ENCODE assay signal across 8 cellular contexts in genomic region chr17:43024407-43025289, GRCh38. TPM values are rescaled to one million over a fixed set of nuclear protein-coding genes. Genes with fewer than 3 reads are reported as not detected.
A peak's percentile ranks its signal among the peaks of the same experiment; 100 is the strongest.
DNase-seq lines count a peak whose midpoint lies in the region; TF ChIP-seq lines count a peak whose summit lies in the region.

TSS of gene RND2 (plus strand) at chr17:43025231. CDS start at chr17:43025348, 117 bp downstream.

- peaks cover 13% of the 10 kb centered on the region for H3K4me1 ChIP-seq in fibroblast of lung (ENCODE audit: control insufficient read depth, extremely low read depth, insufficient read depth, low read length)

- POLR2A ChIA-PET in GM10248 (lab: Yijun Ruan, JAX), result interaction anchor here (0.8 to 1.8 kb wide), 3 partner anchors 26 to 291 kb away, joined by 4 to 16 read pairs (median 10); partner anchors contain the start of genes BRCA1 and RPL27

- TF ChIP-seq CTCF in GM10248 (IDR thresholded peaks at IDR 0.05; ENCODE audit: control extremely low read depth, extremely low read depth, low read depth, missing control alignments) (peak; percentile 63), fibroblast of lung (conservative IDR thresholded peaks at IDR 0.05 in 1 of 2, IDR thresholded peaks at IDR 0.05 in 1 of 2; ENCODE audit: low read depth in 1 of 2, low read length in 2 of 2) (peak; percentile 81 to 92)

- H2AFZ ChIP-seq in fibroblast of lung (ENCODE audit: low read length), result peak within 1 kb of the TSS; percentile 91

- H4K20me1 ChIP-seq in fibroblast of lung (ENCODE audit: control insufficient read depth, extremely low read depth, insufficient read depth, low read length), result no peaks in the 10 kb centered on the region

- DNase-seq in GM10248 (ENCODE audit: extremely low spot score), result peak; percentile 89
- DNase-seq in Kasumi-1 (lab: John Stamatoyannopoulos, UW), result peak; percentile 98 to 99
- DNase-seq in RPMI7951 (ENCODE audit: low read depth), result peak; percentile 84
- DNase-seq in activated T-helper 1 cell treated with anti-CD3 and anti-CD28 coated beads, Interleukin-2, amount 50 U/mL, for 16 hours (ENCODE audit: low read depth in 1 of 2, low spot score in 1 of 2), result peak; percentile 53 to 63
- peak; percentile 93 to 95 for DNase-seq in fibroblast of lung (ENCODE audit: low read depth in 2 of 2)
- DNase-seq in myocyte (ENCODE audit: low read depth), result peak; percentile 97
- DNase-seq in stimulated activated CD8-positive, alpha-beta memory T cell treated with anti-CD3 and anti-CD28 coated beads, Interleukin-4, amount 100 ng/mL, for 48 hours, result peak; percentile 89
- no peak for DNase-seq in NK-92 treated with Interleukin-12 subunit alpha and Interleukin-12 subunit beta, amount 100 ng/mL, for 24 hours (lab: John Stamatoyannopoulos, UW)

- H3K9me3 ChIP-seq in fibroblast of lung (ENCODE audit: control insufficient read depth, insufficient read depth, low read depth, low read length), result no peaks in the 10 kb centered on the region

- H3K27ac ChIP-seq in fibroblast of lung (ENCODE audit: insufficient read depth, low read length), result peak within 1 kb of the TSS; percentile 43

- peak within 1 kb of the TSS; percentile 58 for H3K9ac ChIP-seq in fibroblast of lung (ENCODE audit: insufficient read depth, low read length)

- H3K4me2 ChIP-seq in fibroblast of lung (ENCODE audit: extremely low read depth, insufficient read depth, low read length), result peak within 1 kb of the TSS; percentile 100

- H3K4me3 ChIP-seq in fibroblast of lung (replicated peaks in 1 of 4; ENCODE audit: control extremely low read depth in 1 of 4, insufficient read depth in 1 of 4, low read depth in 3 of 4, low read length in 4 of 4), result peak within 1 kb of the TSS; percentile 59 to 76 (median 68)

- H3K79me2 ChIP-seq in fibroblast of lung (ENCODE audit: control insufficient read depth, insufficient read depth, low read length), result peaks cover 20% of the 10 kb centered on the region

- H3K27me3 ChIP-seq in fibroblast of lung (ENCODE audit: control insufficient read depth, insufficient read depth, low read length), result no peaks in the 10 kb centered on the region

- H3K36me3 ChIP-seq in fibroblast of lung (ENCODE audit: control insufficient read depth, insufficient read depth, low read length), result no peaks in the 10 kb centered on the region

- CTCF ChIA-PET in GM10248 (lab: Yijun Ruan, JAX), result interaction anchor here (0.8 to 2.0 kb wide), 23 partner anchors 10 to 460 kb away, joined by 3 to 14 read pairs (median 4); partner anchors contain the start of genes DHX8, IFI35, RPL27 and TMEM106A

RNA-seq across cellular contexts. Expression of gene RND2, which starts in this region (rescaled TPM):
- total RNA-seq in RPMI7951 (2014; rRNA removed; shearing (Covaris generic)), result not detected in 2 replicates
- total RNA-seq in fibroblast of lung, result 0.77 and 0.99 TPM in 2 replicates
- polyA plus RNA-seq in fibroblast of lung, result 0.54 and 0.95 TPM in 2 replicates
- polyA plus RNA-seq in fibroblast of lung (2012), result 0.68 and 1.3 TPM in 2 replicates
- 0.96 and 1.1 TPM in 2 replicates for polyA minus RNA-seq in fibroblast of lung (ENCODE audit: low replicate concordance)
- 0.35 and 0.78 TPM in 2 replicates for total RNA-seq in myocyte
- polyA plus RNA-seq in myocyte (2012), result 0.48 TPM

Comparison
In these comparisons a context has a peak if more than half of its experiments do, and no peak if none do; other contexts are left out.
1. Peak in DNase-seq in RPMI7951; RNA of the gene not detected or under 1 TPM.
2. Peak in DNase-seq in myocyte; RNA of the gene not detected or under 1 TPM.